In the genomic region with DNA sequence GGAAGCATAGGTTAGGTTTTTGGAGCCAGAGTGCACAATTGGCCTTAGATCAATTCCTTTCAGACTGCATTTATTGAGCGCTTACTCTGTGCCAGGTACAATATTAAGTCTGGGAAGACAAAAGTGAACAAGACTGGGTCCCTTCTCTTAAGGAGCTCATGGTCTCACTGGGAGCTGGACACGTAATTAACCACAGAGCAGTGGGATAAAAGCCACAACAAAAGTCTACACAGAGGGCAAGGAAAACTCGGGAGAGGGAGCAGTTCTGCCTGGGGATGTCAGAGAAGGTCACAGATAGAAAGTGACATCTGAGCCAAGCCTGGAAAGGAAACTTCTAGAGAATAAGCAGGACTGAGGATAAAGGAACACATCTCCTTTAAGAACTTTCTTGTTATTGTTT, we compare ENCODE assay signal across 28 cellular contexts. TPM values are rescaled to one million over a fixed set of nuclear protein-coding genes. Genes with fewer than 3 reads are reported as not detected.
"Had no signal": no experiment of that assay in that cellular context is flagged by ENCODE, and none has a peak within 500 bp of the region (broad histone marks: within the 10 kb centered on the region; RNA-seq: fewer than 3 reads in every experiment).

No MANE protein-coding gene starts in this region.

- H3K4me1 ChIP-seq: colonic mucosa had no signal

- H3K4me3 ChIP-seq: adrenal gland, body of pancreas, colonic mucosa, dorsolateral prefrontal cortex had no signal

- H3K27ac ChIP-seq: adrenal gland, body of pancreas, colonic mucosa had no signal

- H3K27me3 ChIP-seq: adrenal gland, body of pancreas, colonic mucosa, dorsolateral prefrontal cortex had no signal

- ATAC-seq: activated T-cell treated with anti-CD3 and anti-CD28 coated beads, Interleukin-2, amount 50 U/mL, for 4 hours; activated T-helper 17 cell treated with anti-CD3 and anti-CD28 coated beads, Interleukin-2, amount 50 U/mL, for 72 hours; body of pancreas; esophagus mucosa; WTC11 had no signal

- H3K36me3 ChIP-seq: adrenal gland, colonic mucosa had no signal

- H3K9me3 ChIP-seq: adrenal gland, body of pancreas, colonic mucosa had no signal

- DNase-seq: activated CD4-positive, alpha-beta memory T cell treated with anti-CD3 and anti-CD28 coated beads, Interleukin-2, amount 10 ng/mL, durations not matched to agents 7 days and 5 days; activated CD4-positive, alpha-beta T cell treated with anti-CD3 and anti-CD28 coated beads for 1 hour; activated CD4-positive, alpha-beta T cell treated with anti-CD3 and anti-CD28 coated beads for 4 hours; activated CD4-positive, alpha-beta T cell treated with anti-CD3 and anti-CD28 coated beads, Interleukin-2, amount 10 ng/mL, durations not matched to agents 7 days and 5 days; activated CD4-positive, alpha-beta T cell treated with anti-CD3 and anti-CD28 coated beads, Interleukin-2, amount 50 U/mL, for 4 hours; activated CD8-positive, alpha-beta memory T cell treated with anti-CD3 and anti-CD28 coated beads for 24 hours; activated effector memory CD4-positive, alpha-beta T cell treated with Interleukin-2 at 50 U/mL for 16 hours; activated gamma-delta T cell treated with Interleukin-2 at 50 U/mL for 16 hours; activated naive CD4-positive, alpha-beta T cell treated with anti-CD3 and anti-CD28 coated beads, Interleukin-2, amount 50 U/mL, for 16 hours; activated naive CD4-positive, alpha-beta T cell treated with Interleukin-2 at 50 U/mL for 16 hours; activated T-cell treated with anti-CD3 and anti-CD28 coated beads, Interleukin-2, amount 50 U/mL, for 4 hours; adrenal gland; amygdala; aorta; body of pancreas; caudate nucleus; cerebellar nuclear complex; colonic mucosa; dorsolateral prefrontal cortex; effector memory CD4-positive, alpha-beta T cell; endodermal cell; foreskin fibroblast; head of caudate nucleus; T-helper 2 cell had no signal

RNA-seq across cellular contexts. Expression of gene PDE8B, which starts 40.3 kb away (rescaled TPM):
- total RNA-seq: activated T-cell treated with anti-CD3 and anti-CD28 coated beads, Interleukin-2, amount 50 U/mL, for 4 hours; activated T-helper 17 cell treated with anti-CD3 and anti-CD28 coated beads, Interleukin-2, amount 50 U/mL, for 72 hours; T-helper 1 cell treated with Interleukin-12 subunit alpha and Interleukin-12 subunit beta and Interleukin-4 antibody, amounts not matched to agents 30 ng/mL and 1 ng/mL, for 36 hours had no signal
